In the genomic region with DNA sequence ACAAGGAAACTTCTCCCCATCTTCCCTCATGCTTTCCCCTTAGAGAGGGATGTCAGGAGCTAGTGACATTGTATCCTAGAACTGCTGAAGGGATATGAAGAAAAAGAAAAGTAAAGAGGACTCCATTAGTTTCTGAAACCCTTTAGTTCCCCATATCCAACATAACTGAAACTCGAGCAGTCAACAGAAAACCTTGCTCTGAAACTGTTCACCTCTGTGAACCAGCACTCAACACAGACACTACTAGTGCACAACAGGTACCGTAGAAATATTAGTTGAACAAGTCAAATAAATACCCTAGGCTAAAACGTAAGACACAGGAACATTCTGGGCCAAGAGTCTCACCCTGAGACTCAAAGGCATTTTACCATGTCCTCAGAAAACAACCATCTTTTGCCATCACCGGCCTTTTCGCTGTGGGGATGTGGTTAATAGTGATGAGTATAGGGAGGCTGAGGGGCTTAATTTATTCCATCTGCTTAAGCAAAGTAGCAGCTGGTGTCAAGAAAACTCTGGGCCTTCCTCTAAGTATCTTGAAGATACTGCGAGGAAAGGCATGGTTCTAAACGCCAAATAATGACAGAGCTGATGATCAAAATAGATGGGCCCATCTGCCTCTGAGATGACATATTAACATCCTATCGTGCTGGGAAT, we compare ENCODE assay signal across 13 cellular contexts.
DNase-seq lines count a peak whose midpoint lies in the region; ATAC-seq and TF ChIP-seq lines count a peak whose summit lies in the region.
"Had no signal": no experiment of that assay in that cellular context is flagged by ENCODE, and none has a peak within 500 bp of the region (broad histone marks: within the 10 kb centered on the region; RNA-seq: fewer than 3 reads in every experiment).

No MANE protein-coding gene starts in this region.

- TF ChIP-seq CTCF in GM20000 (IDR thresholded peaks at IDR 0.05; ENCODE audit: extremely low read depth, missing control alignments), result no peak
- TF ChIP-seq CTCF in GM10266 (IDR thresholded peaks at IDR 0.05; ENCODE audit: control insufficient read depth, insufficient read depth, low read depth, missing control alignments), result no peak

- peak; percentile 88 for ATAC-seq in GM18508 (IDR thresholded peaks at IDR 0.05; ENCODE audit: insufficient read depth, unreplicated experiment)
- peak; percentile 91 for ATAC-seq in HG02973 (IDR thresholded peaks at IDR 0.05; ENCODE audit: unreplicated experiment)
- ATAC-seq: heart right ventricle had no signal

- DNase-seq in GM20000 (ENCODE audit: low spot score) (peak; percentile 12), NCI-H524 treated with DMSO at 0.1 percent for 48 hours (lab: John Stamatoyannopoulos, UW) (peak; percentile 74), Ammon's horn (ENCODE audit: low spot score) (no peak), GM10266 (ENCODE audit: extremely low spot score) (no peak), DMS153 treated with DMSO at 0.1 percent for 48 hours (lab: John Stamatoyannopoulos, UW; ENCODE audit: unreplicated experiment) (no peak), SW480 (ENCODE audit: low spot score) (no peak)
- DNase-seq: activated CD4-positive, CD25-positive, alpha-beta regulatory T cell treated with anti-CD3 and anti-CD28 coated beads, Interleukin-2, amount 50 U/mL, for 72 hours; activated naive CD4-positive, alpha-beta T cell; CD4-positive, alpha-beta T cell; heart right ventricle; NCI-H187 treated with DMSO at 0.1 percent for 48 hours had no signal

Comparison
In these comparisons a context has a peak if more than half of its experiments do, and no peak if none do; other contexts are left out.
1. DNase-seq: peak in GM20000 (single experiment) and NCI-H524 treated with DMSO at 0.1 percent for 48 hours (single experiment); none in Ammon's horn (single experiment), GM10266 (single experiment), DMS153 treated with DMSO at 0.1 percent for 48 hours (single experiment) and SW480 (single experiment).